In genomic region chr22:36008565-36008964, GRCh38 we compare ENCODE assay signal across 31 cellular contexts. TPM values are rescaled to one million over a fixed set of nuclear protein-coding genes. Genes with fewer than 3 reads are reported as not detected.
DNase-seq lines count a peak whose midpoint lies in the region; ATAC-seq, FAIRE-seq and TF ChIP-seq lines count a peak whose summit lies in the region.
"Had no signal": no experiment of that assay in that cellular context is flagged by ENCODE, and none has a peak within 500 bp of the region (broad histone marks: within the 10 kb centered on the region; RNA-seq: fewer than 3 reads in every experiment).

No MANE protein-coding gene starts in this region.

- H3K27ac ChIP-seq in A549, result no peak overlapping the region
- no peak overlapping the region for H3K27ac ChIP-seq in Karpas-422 (ENCODE audit: low read length)
- H3K27ac ChIP-seq in esophagus muscularis mucosa (replicated peaks in 1 of 4), result peak overlapping the region; percentile 18 to 77 (median 34)
- H3K27ac ChIP-seq: HL-60, prostate gland, tibial nerve had no signal

- no peak for ATAC-seq in A549
- ATAC-seq: left lobe of liver, sciatic nerve had no signal

- FAIRE-seq in A549 (lab: Jason Lieb, UNC), result no peak
- FAIRE-seq: bronchial epithelial cell, colon, H54 had no signal

- CTCF ChIA-PET in A549 (lab: Yijun Ruan, JAX), result no interaction called here

- TF ChIP-seq EP300 in A549 (IDR thresholded peaks at IDR 0.05), result no peak
- no peak for TF ChIP-seq EP300 in esophagus muscularis mucosa (IDR thresholded peaks at IDR 0.05)

- TF ChIP-seq CTCF in A549 (IDR thresholded peaks at IDR 0.05) (no peak), esophagus muscularis mucosa (IDR thresholded peaks at IDR 0.05) (no peak), osteocyte (IDR thresholded peaks at IDR 0.05) (no peak)

- H3K36me3 ChIP-seq in Karpas-422 (ENCODE audit: insufficient read depth, low read length) (no peaks in the 10 kb centered on the region), esophagus muscularis mucosa (no peaks in the 10 kb centered on the region)
- H3K36me3 ChIP-seq: Peyer's patch, prostate gland, tibial nerve had no signal

- H3K9me3 Mint-ChIP-seq in osteocyte (ENCODE audit: unreplicated experiment), result no peaks in the 10 kb centered on the region
- H3K9me3 Mint-ChIP-seq: activated CD4-positive, alpha-beta T cell treated with anti-CD3 and anti-CD28 coated beads, Interleukin-2, amount 10 ng/mL, durations not matched to agents 24 days and 14 days; memory B cell had no signal

- no peak for TF ChIP-seq RAD21 in A549 (conservative IDR thresholded peaks at IDR 0.05 in 1 of 2, IDR thresholded peaks at IDR 0.05 in 1 of 2)

- POLR2A ChIA-PET in A549 (lab: Yijun Ruan, JAX), result no interaction called here

- peaks cover 5% of the 10 kb centered on the region for H3K36me3 Mint-ChIP-seq in osteocyte (ENCODE audit: unreplicated experiment)
- H3K36me3 Mint-ChIP-seq: memory B cell had no signal

- no peak for DNase-seq in A549 (ENCODE audit: low read depth in 1 of 2, low spot score in 1 of 2)
- DNase-seq in Karpas-422, result no peak
- DNase-seq in esophagus muscularis mucosa (ENCODE audit: extremely low spot score), result no peak
- DNase-seq in osteocyte (ENCODE audit: extremely low spot score, unreplicated experiment), result no peak
- DNase-seq in activated CD4-positive, alpha-beta T cell treated with anti-CD3 and anti-CD28 coated beads, Interleukin-2, amount 50 U/mL, for 4 hours, result no peak
- no peak for DNase-seq in NCI-H146 treated with DMSO at 0.1 percent for 48 hours (lab: John Stamatoyannopoulos, UW; ENCODE audit: unreplicated experiment)
- no peak for DNase-seq in stimulated activated naive CD4-positive, alpha-beta T cell treated with Interleukin-2 at 50 U/mL for 16 hours (lab: John Stamatoyannopoulos, UW)
- DNase-seq in dedifferentiated amniotic fluid mesenchymal stem cell (ENCODE audit: extremely low spot score), result no peak
- DNase-seq: activated CD4-positive, alpha-beta T cell treated with anti-CD3 and anti-CD28 coated beads, Interleukin-2, amount 10 ng/mL, durations not matched to agents 24 days and 14 days; activated effector memory CD4-positive, alpha-beta T cell treated with anti-CD3 and anti-CD28 coated beads, Interleukin-2, amount 50 U/mL, for 16 hours; activated T-cell treated with anti-CD3 and anti-CD28 coated beads, Interleukin-2, amount 50 U/mL, for 1 hour; DMS79; effector CD8-positive, alpha-beta T cell; GDM1; Kasumi-1; NCI-H1436; NCI-H2081 treated with DMSO at 0.1 percent for 48 hours; NCI-H526 treated with DMSO at 0.1 percent for 48 hours; Peyer's patch; SHP77; stimulated activated CD4-positive, alpha-beta T cell treated with anti-CD3 and anti-CD28 coated beads, Interleukin-4, amount 100 ng/mL, for 1 hour had no signal

- H3K4me1 ChIP-seq in A549, result peaks cover 32% of the 10 kb centered on the region
- peaks cover 47% of the 10 kb centered on the region for H3K4me1 ChIP-seq in Karpas-422 (ENCODE audit: low read length)
- peaks cover 24 to 91% (median 89%) of the 10 kb centered on the region in 4 donors for H3K4me1 ChIP-seq in esophagus muscularis mucosa
- H3K4me1 ChIP-seq: prostate gland had no signal

- no peak overlapping the region for H3K9ac ChIP-seq in Karpas-422 (ENCODE audit: low read length)

- no peaks in the 10 kb centered on the region for H3K27me3 Mint-ChIP-seq in osteocyte (ENCODE audit: unreplicated experiment)

- TF ChIP-seq POLR2A in A549 (IDR thresholded peaks at IDR 0.05; ENCODE audit: low read length) (no peak), esophagus muscularis mucosa (IDR thresholded peaks at IDR 0.05; ENCODE audit: low read depth) (no peak)

- intact Hi-C loops in esophagus muscularis mucosa (cut with DNase I), result no loop called here

- H3K27me3 ChIP-seq in Karpas-422 (ENCODE audit: low read length) (no peaks in the 10 kb centered on the region), esophagus muscularis mucosa (no peaks in the 10 kb centered on the region)
- H3K27me3 ChIP-seq: Peyer's patch, tibial nerve had no signal

- H3K9me2 ChIP-seq in Karpas-422 (replicated peaks; ENCODE audit: insufficient read depth, low read length), result no peaks in the 10 kb centered on the region

- H3K4me3 ChIP-seq in A549, result no peak overlapping the region
- no peak overlapping the region for H3K4me3 ChIP-seq in Karpas-422 (ENCODE audit: low read length)
- no peak overlapping the region for H3K4me3 ChIP-seq in esophagus muscularis mucosa
- H3K4me3 ChIP-seq: Peyer's patch, prostate gland, tibial nerve had no signal

- 77% methylated on average over 3 of the region's 3 CpGs for WGBS in A549 (ENCODE audit: missing lambda C conversion rate)
- 61% methylated on average over 3 of the region's 3 CpGs for WGBS in esophagus muscularis mucosa

- H3K4me2 ChIP-seq in A549 (peak overlapping the region; percentile 25; the same call in 1 of the 3 replicates), Karpas-422 (ENCODE audit: low read depth, low read length, poor library complexity, severe bottlenecking) (peak overlapping the region; percentile 36)

- H3K4me1 Mint-ChIP-seq in osteocyte (ENCODE audit: unreplicated experiment), result peaks cover 56% of the 10 kb centered on the region
- H3K4me1 Mint-ChIP-seq: activated CD4-positive, alpha-beta T cell treated with anti-CD3 and anti-CD28 coated beads, Interleukin-2, amount 10 ng/mL, durations not matched to agents 24 days and 14 days; memory B cell had no signal

- H3K79me2 ChIP-seq in Karpas-422 (ENCODE audit: low read length), result peaks cover 3% of the 10 kb centered on the region; the same call in 1 of the 2 replicates

- peaks cover 21% of the 10 kb centered on the region for H4K20me1 ChIP-seq in Karpas-422 (ENCODE audit: insufficient read depth, low read depth, low read length)

- H3K27ac Mint-ChIP-seq in osteocyte (ENCODE audit: unreplicated experiment), result peak overlapping the region; percentile 16
- H3K27ac Mint-ChIP-seq: activated CD4-positive, alpha-beta T cell treated with anti-CD3 and anti-CD28 coated beads, Interleukin-2, amount 10 ng/mL, durations not matched to agents 24 days and 14 days; activated naive CD8-positive, alpha-beta T cell; memory B cell had no signal

- H3K4me3 Mint-ChIP-seq in osteocyte (ENCODE audit: unreplicated experiment), result no peak overlapping the region
- H3K4me3 Mint-ChIP-seq: activated CD4-positive, alpha-beta T cell treated with anti-CD3 and anti-CD28 coated beads, Interleukin-2, amount 10 ng/mL, durations not matched to agents 24 days and 14 days; activated naive CD8-positive, alpha-beta T cell; memory B cell had no signal

- H3K9me3 ChIP-seq in A549, result no peaks in the 10 kb centered on the region
- H3K9me3 ChIP-seq in Karpas-422 (ENCODE audit: low read length), result no peaks in the 10 kb centered on the region
- H3K9me3 ChIP-seq in esophagus muscularis mucosa, result no peaks in the 10 kb centered on the region
- H3K9me3 ChIP-seq: Peyer's patch, prostate gland, tibial nerve had no signal

- no peak overlapping the region for H2AFZ ChIP-seq in Karpas-422 (ENCODE audit: low read length)

TF ChIP-seq in A549, 52 proteins besides CTCF, POLR2A, EP300 and RAD21:
- TF ChIP-seq NPAS2 (CRISPR knock-in tag; IDR thresholded peaks at IDR 0.05; ENCODE audit: borderline replicate concordance), result no peak
- no peak for TF ChIP-seq SMC3 (IDR thresholded peaks at IDR 0.05)
- no peak for TF ChIP-seq SREBF2 (IDR thresholded peaks at IDR 0.05)
- TF ChIP-seq CBX8 (IDR thresholded peaks at IDR 0.05), result no peak
- no peak for TF ChIP-seq TFCP2L1 (CRISPR knock-in tag; IDR thresholded peaks at IDR 0.05)

RNA-seq across cellular contexts. Expression of gene RBFOX2, which starts 20.1 kb away (rescaled TPM):
- polyA plus RNA-seq in A549 (2011; rRNA removed) (65.3 and 77.7 TPM in 2 replicates), A549 (2017; fragmentation: RNase III; extraction: RNeasy Plus Mini Kit Qiagen cat#74134 plus additional on column Dnase treatment) (30.3 to 32.0 TPM (median 30.4 TPM) in 3 replicates)
- polyA plus RNA-seq in A549 (2012; cell fraction: cytosol; rRNA removed), result 47.3 and 52.3 TPM in 2 replicates
- 57.8 and 60.0 TPM in 2 replicates for polyA plus RNA-seq in A549 (2012; cell fraction: nucleus; rRNA removed)
- 110 and 111 TPM in 2 replicates for polyA minus RNA-seq in A549 (2011; rRNA and poly(A)+ RNA removed)
- 24.2 TPM in 2 replicates for total RNA-seq in Karpas-422 (2014; rRNA removed; shearing (Covaris generic); ENCODE audit: low replicate concordance)
- total RNA-seq in esophagus muscularis mucosa (100 to 1,000 TPM; 113 to 179 (median 155) TPM), osteocyte (151 and 153 TPM in 2 replicates)

Comparison
In these comparisons a context has a peak if more than half of its experiments do, and no peak if none do; other contexts are left out.
1. H3K27ac ChIP-seq: peak in esophagus muscularis mucosa (4 of 4); none in A549 (0 of 2) and Karpas-422 (single experiment).